Comparison of ENCODE assay signal across 15 cellular contexts in the genomic region with DNA sequence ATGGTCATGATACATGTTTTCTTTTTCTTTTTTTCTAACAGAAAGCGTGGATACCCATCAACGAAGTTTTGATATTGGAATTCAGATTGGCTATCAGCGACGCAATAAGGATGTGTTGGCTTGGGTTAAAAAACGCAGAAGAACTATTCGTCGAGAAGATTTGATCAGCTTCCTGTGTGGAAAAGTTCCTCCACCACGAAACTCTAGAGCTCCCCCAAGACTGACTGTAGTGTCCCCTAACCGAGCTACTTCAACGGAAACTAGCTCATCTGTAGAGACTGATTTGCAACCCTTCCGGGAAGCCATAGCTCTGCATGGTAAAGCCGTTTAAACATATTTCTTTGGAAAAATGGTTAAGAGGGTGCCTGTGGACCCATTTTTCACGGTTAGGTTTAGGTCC. TPM values are rescaled to one million over a fixed set of nuclear protein-coding genes. Genes with fewer than 3 reads are reported as not detected.
DNase-seq lines count a peak whose midpoint lies in the region; ATAC-seq and TF ChIP-seq lines count a peak whose summit lies in the region.
"Had no signal": no experiment of that assay in that cellular context is flagged by ENCODE, and none has a peak within 500 bp of the region (broad histone marks: within the 10 kb centered on the region; RNA-seq: fewer than 3 reads in every experiment).

No MANE protein-coding gene starts in this region.

- TF ChIP-seq CTCF in CD14-positive monocyte (IDR thresholded peaks at IDR 0.05) (no peak), natural killer cell (IDR thresholded peaks at IDR 0.05) (no peak), glutamatergic neuron (IDR thresholded peaks at IDR 0.05; ENCODE audit: partially characterized antibody, unreplicated experiment) (no peak)

- H3K4me3 Mint-ChIP-seq in CD14-positive monocyte (no peak overlapping the region), natural killer cell (peak overlapping the region; percentile 75), glutamatergic neuron (ENCODE audit: unreplicated experiment) (no peak overlapping the region)
- H3K4me3 Mint-ChIP-seq in activated naive CD8-positive, alpha-beta T cell treated with anti-CD3 and anti-CD28 coated beads, Interleukin-2, amount 10 ng/mL, durations not matched to agents 7 days and 5 days: peak overlapping the region; percentile 69

- H3K27ac Mint-ChIP-seq in CD14-positive monocyte (peak overlapping the region; percentile 75 to 94 (median 87)), natural killer cell (peak overlapping the region; percentile 77 to 86), glutamatergic neuron (ENCODE audit: unreplicated experiment) (no peak overlapping the region)
- peak overlapping the region; percentile 75 for H3K27ac Mint-ChIP-seq in activated naive CD8-positive, alpha-beta T cell treated with anti-CD3 and anti-CD28 coated beads, Interleukin-2, amount 10 ng/mL, durations not matched to agents 7 days and 5 days

- no peak for DNase-seq in CD14-positive monocyte (ENCODE audit: low spot score)
- peak; percentile 21 for DNase-seq in Jurkat, Clone E6-1 (ENCODE audit: low read depth, low spot score)
- DNase-seq in activated naive CD8-positive, alpha-beta T cell treated with anti-CD3 and anti-CD28 coated beads, Interleukin-2, amount 10 ng/mL, durations not matched to agents 7 days and 5 days: no peak
- DNase-seq in natural killer cell: no peak
- DNase-seq in HuH-7 (ENCODE audit: low spot score): no peak
- no peak for DNase-seq in glutamatergic neuron
- no peak for DNase-seq in COR-L47 (lab: John Stamatoyannopoulos, UW)
- DNase-seq: H7, heart left ventricle, NCI-H187 treated with DMSO at 0.1 percent for 48 hours, NCI-H69, right cardiac atrium, stomach had no signal

- no peak overlapping the region for H3K4me3 ChIP-seq in Jurkat, Clone E6-1 (ENCODE audit: low read length)
- H3K4me3 ChIP-seq: breast epithelium, heart left ventricle, stomach had no signal

- H3K36me3 Mint-ChIP-seq in CD14-positive monocyte (peaks cover 88 to 97% of the 10 kb centered on the region in 2 donors), natural killer cell (peaks cover 28% of the 10 kb centered on the region), glutamatergic neuron (ENCODE audit: unreplicated experiment) (no peaks in the 10 kb centered on the region)
- H3K36me3 Mint-ChIP-seq in activated naive CD8-positive, alpha-beta T cell treated with anti-CD3 and anti-CD28 coated beads, Interleukin-2, amount 10 ng/mL, durations not matched to agents 7 days and 5 days: peaks cover 70% of the 10 kb centered on the region

- intact Hi-C loops in CD14-positive monocyte (cut with micrococcal nuclease): no loop called here
- intact Hi-C loops in natural killer cell (cut with micrococcal nuclease): no loop called here

- POLR2A ChIA-PET in activated naive CD8-positive, alpha-beta T cell treated with anti-CD3 and anti-CD28 coated beads, Interleukin-2, amount 10 ng/mL, durations not matched to agents 7 days and 5 days (lab: Charles Lee): interaction anchor here (0.6 to 5.9 kb wide), 7 partner anchors 11 to 234 kb away, joined by 3 to 67 read pairs (median 3); partner anchors contain the start of genes CARHSP1 and HAPSTR1

- H3K4me1 Mint-ChIP-seq in CD14-positive monocyte: peaks cover 81% of the 10 kb centered on the region
- peaks cover 74% of the 10 kb centered on the region for H3K4me1 Mint-ChIP-seq in activated naive CD8-positive, alpha-beta T cell treated with anti-CD3 and anti-CD28 coated beads, Interleukin-2, amount 10 ng/mL, durations not matched to agents 7 days and 5 days
- H3K4me1 Mint-ChIP-seq in natural killer cell: peaks cover 97 to 99% of the 10 kb centered on the region in 2 donors
- H3K4me1 Mint-ChIP-seq in glutamatergic neuron (ENCODE audit: low read depth, unreplicated experiment): peaks cover 37% of the 10 kb centered on the region

- peak; percentile 81 for ATAC-seq in activated naive CD8-positive, alpha-beta T cell treated with anti-CD3 and anti-CD28 coated beads, Interleukin-2, amount 10 ng/mL, durations not matched to agents 7 days and 5 days (ENCODE audit: low read depth)
- ATAC-seq in natural killer cell: peak; percentile 44 to 56 (median 47)
- ATAC-seq in activated CD4-positive, CD25-positive, alpha-beta regulatory T cell treated with anti-CD3 and anti-CD28 coated beads, Interleukin-2, amount 50 U/mL, for 24 hours: no peak
- ATAC-seq: heart left ventricle had no signal

- H3K27me3 Mint-ChIP-seq in CD14-positive monocyte (ENCODE audit: low read depth in 3 of 3) (peaks cover 0 to 2% (median 0%) of the 10 kb centered on the region in 3 donors), natural killer cell (ENCODE audit: low read depth in 2 of 2) (no peaks in the 10 kb centered on the region), glutamatergic neuron (ENCODE audit: unreplicated experiment) (peaks cover 2% of the 10 kb centered on the region)
- H3K27me3 Mint-ChIP-seq in activated naive CD8-positive, alpha-beta T cell treated with anti-CD3 and anti-CD28 coated beads, Interleukin-2, amount 10 ng/mL, durations not matched to agents 7 days and 5 days: no peaks in the 10 kb centered on the region

- H3K9me3 Mint-ChIP-seq in CD14-positive monocyte (no peaks in the 10 kb centered on the region), natural killer cell (no peaks in the 10 kb centered on the region), glutamatergic neuron (ENCODE audit: unreplicated experiment) (peaks cover 2% of the 10 kb centered on the region)
- H3K9me3 Mint-ChIP-seq in activated naive CD8-positive, alpha-beta T cell treated with anti-CD3 and anti-CD28 coated beads, Interleukin-2, amount 10 ng/mL, durations not matched to agents 7 days and 5 days: no peaks in the 10 kb centered on the region

RNA-seq across cellular contexts. Expression of gene HAPSTR1, which starts 11.5 kb away (rescaled TPM):
- polyA plus RNA-seq in CD14-positive monocyte: 10 to 100 TPM in 1 of 2 donors, 1 to 10 TPM in 1; 7.2 to 11.1 TPM
- polyA plus RNA-seq in Jurkat, Clone E6-1 (2012; ENCODE audit: insufficient read depth, insufficient read length): 9.5 TPM
- total RNA-seq in activated naive CD8-positive, alpha-beta T cell treated with anti-CD3 and anti-CD28 coated beads, Interleukin-2, amount 10 ng/mL, durations not matched to agents 7 days and 5 days: 10 to 100 TPM; 71.6 to 72.2 TPM
- total RNA-seq in natural killer cell (100 to 1,000 TPM; 135 to 145 (median 138) TPM), glutamatergic neuron (ENCODE audit: unreplicated experiment) (143 TPM)

Comparison
In these comparisons a context has a peak if more than half of its experiments do, and no peak if none do; other contexts are left out.
1. H3K4me3 Mint-ChIP-seq: peak in activated naive CD8-positive, alpha-beta T cell treated with anti-CD3 and anti-CD28 coated beads, Interleukin-2, amount 10 ng/mL, durations not matched to agents 7 days and 5 days (single experiment) and natural killer cell (single experiment); none in CD14-positive monocyte (0 of 2) and glutamatergic neuron (single experiment).
2. ATAC-seq: peak in activated naive CD8-positive, alpha-beta T cell treated with anti-CD3 and anti-CD28 coated beads, Interleukin-2, amount 10 ng/mL, durations not matched to agents 7 days and 5 days (single experiment) and natural killer cell (3 of 3); none in activated CD4-positive, CD25-positive, alpha-beta regulatory T cell treated with anti-CD3 and anti-CD28 coated beads, Interleukin-2, amount 50 U/mL, for 24 hours (0 of 2).